16 cellular contexts compared by ENCODE assay signal in genomic region chr5:108560581-108560980, GRCh38.
A peak's percentile ranks its signal among the peaks of the same experiment; 100 is the strongest.
DNase-seq lines count a peak whose midpoint lies in the region; ATAC-seq, FAIRE-seq and TF ChIP-seq lines count a peak whose summit lies in the region.
"Had no signal": no experiment of that assay in that cellular context is flagged by ENCODE, and none has a peak within 500 bp of the region (broad histone marks: within the 10 kb centered on the region; RNA-seq: fewer than 3 reads in every experiment).

No MANE protein-coding gene starts in this region.

- H3K27me3 Mint-ChIP-seq in MCF 10A (ENCODE audit: insufficient read depth, unreplicated experiment) = no peaks in the 10 kb centered on the region
- H3K27me3 Mint-ChIP-seq: stimulated activated naive CD8-positive, alpha-beta T cell treated with anti-CD3 and anti-CD28 coated beads, Interleukin-15, Interleukin-2, amounts not matched to agents 100 ng/mL and 50 ng/mL, for 24 hours had no signal

- no peaks in the 10 kb centered on the region for H3K9me3 Mint-ChIP-seq in MCF 10A (ENCODE audit: unreplicated experiment)
- H3K9me3 Mint-ChIP-seq: activated T-cell treated with anti-CD3 and anti-CD28 coated beads, Interleukin-2, amount 50 U/mL, for 72 hours; stimulated activated naive CD8-positive, alpha-beta T cell treated with anti-CD3 and anti-CD28 coated beads, Interleukin-15, Interleukin-2, amounts not matched to agents 100 ng/mL and 50 ng/mL, for 24 hours had no signal

- no peaks in the 10 kb centered on the region for H3K79me2 ChIP-seq in mammary epithelial cell (ENCODE audit: insufficient read depth, low read length)

- no TSS peak for BruUV-seq in MCF 10A (replicated peaks; lab: Mats Ljungman, UMichigan)
- no TSS peak for BruUV-seq in mammary epithelial cell (replicated peaks; lab: Mats Ljungman, UMichigan)

- no peaks in the 10 kb centered on the region for H3K4me1 Mint-ChIP-seq in MCF 10A (ENCODE audit: insufficient read depth, unreplicated experiment)

- peak; percentile 37 for ATAC-seq in mucosa of descending colon
- ATAC-seq in HG02885 (IDR thresholded peaks at IDR 0.05; ENCODE audit: poor library complexity, unreplicated experiment) = no peak
- ATAC-seq: activated T-cell treated with anti-CD3 and anti-CD28 coated beads, Interleukin-2, amount 50 U/mL, for 72 hours had no signal

- H3K9me3 ChIP-seq in mammary epithelial cell (replicated peaks; ENCODE audit: insufficient read depth, low read length) = no peaks in the 10 kb centered on the region
- no peaks in the 10 kb centered on the region for H3K9me3 ChIP-seq in mucosa of descending colon

- H4K20me1 ChIP-seq in mammary epithelial cell (ENCODE audit: insufficient read depth, low read length) = no peaks in the 10 kb centered on the region

- WGBS in mammary epithelial cell (ENCODE audit: low coverage, missing lambda C conversion rate) = 50% methylated on average over 1 of the region's 1 CpG

- no peaks in the 10 kb centered on the region for H3K27me3 ChIP-seq in mammary epithelial cell (ENCODE audit: insufficient read depth, low read length)

- in situ Hi-C loops in mammary epithelial cell (cut with MboI; ENCODE audit: low sequenced_read_pairs in 2 of 2) = no loop called here

- no peak overlapping the region for H2AFZ ChIP-seq in mammary epithelial cell (ENCODE audit: low read depth, low read length)

- H3K4me3 ChIP-seq in mammary epithelial cell (replicated peaks in 1 of 3; ENCODE audit: insufficient read depth in 1 of 3, low read depth in 2 of 3, low read length in 3 of 3) (no peak overlapping the region), mucosa of descending colon (no peak overlapping the region)

- no peak overlapping the region for H3K27ac ChIP-seq in mammary epithelial cell (ENCODE audit: insufficient read depth, low read depth, low read length)
- H3K27ac ChIP-seq: 22Rv1 had no signal

- intact Hi-C loops in MCF 10A (cut with micrococcal nuclease) (no loop called here), mammary epithelial cell (cut with micrococcal nuclease) (no loop called here), mucosa of descending colon (cut with DNase I, micrococcal nuclease) (no loop called here)

- no peak overlapping the region for H3K4me3 Mint-ChIP-seq in MCF 10A (ENCODE audit: unreplicated experiment)
- H3K4me3 Mint-ChIP-seq: activated T-cell treated with anti-CD3 and anti-CD28 coated beads, Interleukin-2, amount 50 U/mL, for 72 hours; stimulated activated naive CD8-positive, alpha-beta T cell treated with anti-CD3 and anti-CD28 coated beads, Interleukin-15, Interleukin-2, amounts not matched to agents 100 ng/mL and 50 ng/mL, for 24 hours had no signal

- no peak overlapping the region for H3K4me2 ChIP-seq in mammary epithelial cell (ENCODE audit: insufficient read depth, low read depth, low read length)

- H3K36me3 Mint-ChIP-seq in MCF 10A (ENCODE audit: insufficient read depth, unreplicated experiment) = no peaks in the 10 kb centered on the region

- CTCF ChIA-PET in MCF 10A (lab: Yijun Ruan, JAX) = no interaction called here
- CTCF ChIA-PET in mammary epithelial cell (lab: Charles Lee; ENCODE audit: low non-redundant PET) = no interaction called here

- H3K27ac Mint-ChIP-seq in MCF 10A (ENCODE audit: low read depth, unreplicated experiment) = no peak overlapping the region
- H3K27ac Mint-ChIP-seq: activated T-cell treated with anti-CD3 and anti-CD28 coated beads, Interleukin-2, amount 50 U/mL, for 72 hours; stimulated activated naive CD8-positive, alpha-beta T cell treated with anti-CD3 and anti-CD28 coated beads, Interleukin-15, Interleukin-2, amounts not matched to agents 100 ng/mL and 50 ng/mL, for 24 hours had no signal

- POLR2A ChIA-PET in MCF 10A (lab: Yijun Ruan, JAX) = no interaction called here

- H3K36me3 ChIP-seq in mammary epithelial cell (ENCODE audit: insufficient read depth, low read length) (no peaks in the 10 kb centered on the region), mucosa of descending colon (ENCODE audit: low read depth) (no peaks in the 10 kb centered on the region)

- peak; percentile 96 for FAIRE-seq in endometrium (lab: Jason Lieb, UNC)
- FAIRE-seq: islet of Langerhans had no signal

- DNase-seq in MCF 10A (ENCODE audit: unreplicated experiment) (peak; percentile 4), mammary epithelial cell (no peak), mucosa of descending colon (peak in 1 of 3 donors; percentile 5), NCI-H82 treated with DMSO at 0.1 percent for 48 hours (lab: John Stamatoyannopoulos, UW; ENCODE audit: unreplicated experiment) (no peak), Ammon's horn (ENCODE audit: low spot score) (no peak)
- no peak for DNase-seq in stimulated activated naive CD4-positive, alpha-beta T cell (lab: John Stamatoyannopoulos, UW)
- DNase-seq: activated CD4-positive, alpha-beta T cell treated with anti-CD3 and anti-CD28 coated beads for 1 hour; activated T-cell treated with anti-CD3 and anti-CD28 coated beads, Interleukin-2, amount 50 U/mL, for 72 hours; DMS79; NCI-H82; stimulated activated CD4-positive, alpha-beta T cell treated with anti-CD3 and anti-CD28 coated beads, Interleukin-2, amount 100 ng/mL, for 24 hours had no signal

- TF ChIP-seq CTCF in MCF 10A (IDR thresholded peaks at IDR 0.05; ENCODE audit: unreplicated experiment) = no peak
- no peak for TF ChIP-seq CTCF in mammary epithelial cell (conservative IDR thresholded peaks at IDR 0.05 in 1 of 2, IDR thresholded peaks at IDR 0.05 in 1 of 2; ENCODE audit: extremely low read depth in 1 of 2, insufficient read depth in 1 of 2, low read depth in 1 of 2, low read length in 2 of 2)
- TF ChIP-seq CTCF in mucosa of descending colon (IDR thresholded peaks at IDR 0.05) = no peak

- H3K4me1 ChIP-seq in mammary epithelial cell (ENCODE audit: insufficient read depth, low read length) = no peaks in the 10 kb centered on the region
- H3K4me1 ChIP-seq in mucosa of descending colon (ENCODE audit: low read depth) = no peaks in the 10 kb centered on the region

- H3K9ac ChIP-seq in mammary epithelial cell (ENCODE audit: insufficient read depth, low read length) = no peak overlapping the region

- dilution Hi-C loops in mammary epithelial cell (cut with HindIII; ENCODE audit: low sequenced_read_pairs) = no loop called here
